In the genomic region with DNA sequence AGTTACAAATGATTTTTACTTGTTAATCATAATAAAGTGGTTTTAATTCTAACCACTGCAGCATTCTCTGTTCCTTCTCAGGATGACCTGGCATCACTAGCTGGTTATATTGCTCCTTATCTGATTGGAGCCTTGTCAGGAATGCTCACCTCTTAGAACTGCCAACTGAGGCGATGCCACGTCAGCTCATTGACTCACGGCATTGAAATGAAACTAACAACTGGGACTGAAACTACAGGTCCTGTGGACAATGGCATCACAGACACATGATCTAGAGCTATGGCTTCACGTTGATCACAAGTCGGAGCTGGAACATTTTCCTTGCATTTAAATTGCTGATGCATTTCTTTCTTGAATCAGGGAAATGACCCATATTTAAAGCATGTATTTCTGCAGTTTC, we compare ENCODE assay signal across 8 cellular contexts. TPM values are rescaled to one million over a fixed set of nuclear protein-coding genes. Genes with fewer than 3 reads are reported as not detected.
A peak's percentile ranks its signal among the peaks of the same experiment; 100 is the strongest.
DNase-seq lines count a peak whose midpoint lies in the region; ATAC-seq and TF ChIP-seq lines count a peak whose summit lies in the region.

No MANE protein-coding gene starts in this region.

- POLR2A ChIA-PET in activated CD4-positive, alpha-beta T cell treated with anti-CD3 and anti-CD28 coated beads for 36 hours (lab: Charles Lee) = no interaction called here

- 0% methylated on average over 5 of the region's 5 CpGs for WGBS in mammary epithelial cell (ENCODE audit: low coverage, missing lambda C conversion rate)

- no peaks in the 10 kb centered on the region for H3K36me3 Mint-ChIP-seq in activated CD4-positive, alpha-beta T cell treated with anti-CD3 and anti-CD28 coated beads for 36 hours (ENCODE audit: low read depth)
- H3K36me3 Mint-ChIP-seq in neural progenitor cell = peaks cover 3% of the 10 kb centered on the region
- no peaks in the 10 kb centered on the region for H3K36me3 Mint-ChIP-seq in activated CD4-positive, alpha-beta T cell treated with anti-CD3 and anti-CD28 coated beads, Interleukin-2, amount 10 ng/mL, durations not matched to agents 24 days and 14 days (ENCODE audit: low read depth)

- H3K4me1 ChIP-seq in mammary epithelial cell (ENCODE audit: insufficient read depth, low read length) (peaks cover 35% of the 10 kb centered on the region), neural progenitor cell (no peaks in the 10 kb centered on the region), Karpas-422 (ENCODE audit: low read length) (no peaks in the 10 kb centered on the region), vagina (no peaks in the 10 kb centered on the region)

- no peaks in the 10 kb centered on the region for H3K27me3 ChIP-seq in mammary epithelial cell (ENCODE audit: insufficient read depth, low read length)
- no peaks in the 10 kb centered on the region for H3K27me3 ChIP-seq in neural progenitor cell
- H3K27me3 ChIP-seq in Karpas-422 (ENCODE audit: low read length) = 0 out of 2 replicates have a peak, but pooled peaks cover 3% of the 10 kb centered on the region
- H3K27me3 ChIP-seq in vagina = no peaks in the 10 kb centered on the region

- H4K20me1 ChIP-seq in mammary epithelial cell (ENCODE audit: insufficient read depth, low read length) (no peaks in the 10 kb centered on the region), neural progenitor cell (ENCODE audit: low read depth) (no peaks in the 10 kb centered on the region), Karpas-422 (ENCODE audit: insufficient read depth, low read depth, low read length) (no peaks in the 10 kb centered on the region)

- ATAC-seq in activated CD4-positive, alpha-beta T cell treated with anti-CD3 and anti-CD28 coated beads for 36 hours = peak; percentile 53

- no peaks in the 10 kb centered on the region for H3K4me1 Mint-ChIP-seq in activated CD4-positive, alpha-beta T cell treated with anti-CD3 and anti-CD28 coated beads for 36 hours
- peaks cover 17% of the 10 kb centered on the region for H3K4me1 Mint-ChIP-seq in neural progenitor cell
- no peaks in the 10 kb centered on the region for H3K4me1 Mint-ChIP-seq in activated CD4-positive, alpha-beta T cell treated with anti-CD3 and anti-CD28 coated beads, Interleukin-2, amount 10 ng/mL, durations not matched to agents 24 days and 14 days

- in situ Hi-C loops in mammary epithelial cell (cut with MboI; ENCODE audit: low sequenced_read_pairs in 2 of 2) = no loop called here

- intact Hi-C loops in activated CD4-positive, alpha-beta T cell treated with anti-CD3 and anti-CD28 coated beads for 36 hours (cut with DNase I, micrococcal nuclease) = no loop called here
- intact Hi-C loops in mammary epithelial cell (cut with micrococcal nuclease) = loop anchor here (2.0 to 10.0 kb wide), 2 partner anchors 56 to 1766 kb away; a partner anchor contains a TSS
- intact Hi-C loops in activated CD4-positive, alpha-beta T cell treated with anti-CD3 and anti-CD28 coated beads, Interleukin-2, amount 10 ng/mL, durations not matched to agents 24 days and 14 days (cut with micrococcal nuclease) = no loop called here
- intact Hi-C loops in vagina (cut with DNase I) = no loop called here

- peak overlapping the region; percentile 85 for H3K4me2 ChIP-seq in mammary epithelial cell (ENCODE audit: insufficient read depth, low read depth, low read length)
- no peak overlapping the region for H3K4me2 ChIP-seq in neural progenitor cell
- H3K4me2 ChIP-seq in Karpas-422 (ENCODE audit: low read depth, low read length, poor library complexity, severe bottlenecking) = no peak overlapping the region

- H2AFZ ChIP-seq in mammary epithelial cell (ENCODE audit: low read depth, low read length) = peak overlapping the region; percentile 82
- no peak overlapping the region for H2AFZ ChIP-seq in neural progenitor cell (replicated peaks)
- no peak overlapping the region for H2AFZ ChIP-seq in Karpas-422 (ENCODE audit: low read length)

- no peak overlapping the region for H3K4me3 Mint-ChIP-seq in activated CD4-positive, alpha-beta T cell treated with anti-CD3 and anti-CD28 coated beads for 36 hours
- no peak overlapping the region for H3K4me3 Mint-ChIP-seq in neural progenitor cell
- H3K4me3 Mint-ChIP-seq in activated CD4-positive, alpha-beta T cell treated with anti-CD3 and anti-CD28 coated beads, Interleukin-2, amount 10 ng/mL, durations not matched to agents 24 days and 14 days = no peak overlapping the region

- no peak overlapping the region for H3K27ac Mint-ChIP-seq in activated CD4-positive, alpha-beta T cell treated with anti-CD3 and anti-CD28 coated beads for 36 hours
- H3K27ac Mint-ChIP-seq in neural progenitor cell = peak overlapping the region; percentile 18
- no peak overlapping the region for H3K27ac Mint-ChIP-seq in activated CD4-positive, alpha-beta T cell treated with anti-CD3 and anti-CD28 coated beads, Interleukin-2, amount 10 ng/mL, durations not matched to agents 24 days and 14 days

- H3K36me3 ChIP-seq in mammary epithelial cell (ENCODE audit: insufficient read depth, low read length) (no peaks in the 10 kb centered on the region), neural progenitor cell (no peaks in the 10 kb centered on the region), Karpas-422 (ENCODE audit: insufficient read depth, low read length) (no peaks in the 10 kb centered on the region), vagina (no peaks in the 10 kb centered on the region)

- peak; percentile 17 for DNase-seq in activated CD4-positive, alpha-beta T cell treated with anti-CD3 and anti-CD28 coated beads for 36 hours
- DNase-seq in activated CD4-positive, alpha-beta T cell treated with anti-CD3 and anti-CD28 coated beads for 1 hour = no peak
- DNase-seq in HS-5 (ENCODE audit: low read depth) = peak; percentile 100
- peak; percentile 100 for DNase-seq in mammary epithelial cell
- DNase-seq in neural progenitor cell (ENCODE audit: low spot score) = no peak
- no peak for DNase-seq in activated CD4-positive, alpha-beta T cell treated with anti-CD3 and anti-CD28 coated beads, Interleukin-2, amount 10 ng/mL, durations not matched to agents 24 days and 14 days
- no peak for DNase-seq in Karpas-422
- DNase-seq in vagina (ENCODE audit: extremely low spot score in 2 of 2) = no peak

- CTCF ChIA-PET in activated CD4-positive, alpha-beta T cell treated with anti-CD3 and anti-CD28 coated beads for 36 hours (lab: Charles Lee) = interaction anchor here (0.7 to 1.8 kb wide), 2 partner anchors 8 to 11 kb away, joined by 3 to 4 read pairs; no protein-coding TSS in a partner anchor
- CTCF ChIA-PET in mammary epithelial cell (lab: Charles Lee; ENCODE audit: low non-redundant PET) = interaction anchor here (0.6 to 1.6 kb wide), 4 partner anchors 55 to 819 kb away, joined by 3 to 6 read pairs (median 3); a partner anchor contains a TSS

- dilution Hi-C loops in mammary epithelial cell (cut with HindIII; ENCODE audit: low sequenced_read_pairs) = no loop called here

- H3K4me3 ChIP-seq in mammary epithelial cell (replicated peaks in 1 of 3; ENCODE audit: insufficient read depth in 1 of 3, low read depth in 2 of 3, low read length in 3 of 3) (no peak overlapping the region), neural progenitor cell (no peak overlapping the region), Karpas-422 (ENCODE audit: low read length) (no peak overlapping the region), vagina (no peak overlapping the region)

- H3K9me2 ChIP-seq in Karpas-422 (replicated peaks; ENCODE audit: insufficient read depth, low read length) = no peaks in the 10 kb centered on the region

- TF ChIP-seq POLR2A in vagina (IDR thresholded peaks at IDR 0.05) = no peak

- no peak for TF ChIP-seq CTCF in mammary epithelial cell (conservative IDR thresholded peaks at IDR 0.05 in 1 of 2, IDR thresholded peaks at IDR 0.05 in 1 of 2; ENCODE audit: extremely low read depth in 1 of 2, insufficient read depth in 1 of 2, low read depth in 1 of 2, low read length in 2 of 2)
- no peak for TF ChIP-seq CTCF in neural progenitor cell (IDR thresholded peaks at IDR 0.05)
- TF ChIP-seq CTCF in vagina (IDR thresholded peaks at IDR 0.05) = no peak

- H3K9me3 Mint-ChIP-seq in activated CD4-positive, alpha-beta T cell treated with anti-CD3 and anti-CD28 coated beads for 36 hours (ENCODE audit: low read depth) = peaks cover 12% of the 10 kb centered on the region
- peaks cover 21% of the 10 kb centered on the region for H3K9me3 Mint-ChIP-seq in neural progenitor cell
- H3K9me3 Mint-ChIP-seq in activated CD4-positive, alpha-beta T cell treated with anti-CD3 and anti-CD28 coated beads, Interleukin-2, amount 10 ng/mL, durations not matched to agents 24 days and 14 days = peaks cover 5% of the 10 kb centered on the region

- H3K79me2 ChIP-seq in mammary epithelial cell (ENCODE audit: insufficient read depth, low read length) (no peaks in the 10 kb centered on the region), neural progenitor cell (ENCODE audit: low read depth) (no peaks in the 10 kb centered on the region), Karpas-422 (ENCODE audit: low read length) (no peaks in the 10 kb centered on the region)

- BruUV-seq in mammary epithelial cell (replicated peaks; lab: Mats Ljungman, UMichigan) = no TSS peak

- H3K27me3 Mint-ChIP-seq in activated CD4-positive, alpha-beta T cell treated with anti-CD3 and anti-CD28 coated beads for 36 hours = peaks cover 2% of the 10 kb centered on the region
- peaks cover 4% of the 10 kb centered on the region for H3K27me3 Mint-ChIP-seq in neural progenitor cell (ENCODE audit: insufficient read depth, low read depth)
- no peaks in the 10 kb centered on the region for H3K27me3 Mint-ChIP-seq in activated CD4-positive, alpha-beta T cell treated with anti-CD3 and anti-CD28 coated beads, Interleukin-2, amount 10 ng/mL, durations not matched to agents 24 days and 14 days

- peak overlapping the region; percentile 97 for H3K27ac ChIP-seq in mammary epithelial cell (ENCODE audit: insufficient read depth, low read depth, low read length)
- H3K27ac ChIP-seq in neural progenitor cell = no peak overlapping the region
- no peak overlapping the region for H3K27ac ChIP-seq in Karpas-422 (ENCODE audit: low read length)
- H3K27ac ChIP-seq in vagina = no peak overlapping the region

- no peaks in the 10 kb centered on the region for H3F3A ChIP-seq in neural progenitor cell (ENCODE audit: low read depth)

- peak overlapping the region; percentile 66 for H3K9ac ChIP-seq in mammary epithelial cell (ENCODE audit: insufficient read depth, low read length)
- no peak overlapping the region for H3K9ac ChIP-seq in neural progenitor cell
- no peak overlapping the region for H3K9ac ChIP-seq in Karpas-422 (ENCODE audit: low read length)

- H3K9me3 ChIP-seq in mammary epithelial cell (replicated peaks; ENCODE audit: insufficient read depth, low read length) (no peaks in the 10 kb centered on the region), neural progenitor cell (ENCODE audit: low read depth) (no peaks in the 10 kb centered on the region), Karpas-422 (ENCODE audit: low read length) (no peaks in the 10 kb centered on the region), vagina (no peaks in the 10 kb centered on the region)

RNA-seq across cellular contexts. Expression of a gene that starts 54.9 kb away (rescaled TPM):
- under 1 TPM; 0.34 to 0.39 TPM for total RNA-seq in activated CD4-positive, alpha-beta T cell treated with anti-CD3 and anti-CD28 coated beads for 36 hours
- total RNA-seq in mammary epithelial cell (10 to 100 TPM; 10.5 to 31.5 TPM), neural progenitor cell (ENCODE audit: low replicate concordance) (95.0 and 102 TPM in 2 replicates), vagina (15.5 TPM)
- polyA plus RNA-seq in mammary epithelial cell = 3.4 TPM
- 17.7 TPM for polyA minus RNA-seq in mammary epithelial cell
- not detected in 2 replicates for total RNA-seq in activated CD4-positive, alpha-beta T cell treated with anti-CD3 and anti-CD28 coated beads, Interleukin-2, amount 10 ng/mL, durations not matched to agents 24 days and 14 days
- 0.97 and 1.5 TPM in 2 replicates for total RNA-seq in Karpas-422 (2014; rRNA removed; shearing (Covaris generic); ENCODE audit: low replicate concordance)

Comparison
In these comparisons a context has a peak if more than half of its experiments do, and no peak if none do; other contexts are left out.
1. DNase-seq: peak in activated CD4-positive, alpha-beta T cell treated with anti-CD3 and anti-CD28 coated beads for 36 hours (single experiment), HS-5 (single experiment) and mammary epithelial cell (single experiment); none in activated CD4-positive, alpha-beta T cell treated with anti-CD3 and anti-CD28 coated beads for 1 hour (single experiment), neural progenitor cell (single experiment), activated CD4-positive, alpha-beta T cell treated with anti-CD3 and anti-CD28 coated beads, Interleukin-2, amount 10 ng/mL, durations not matched to agents 24 days and 14 days (single experiment), Karpas-422 (single experiment) and vagina (0 of 2).